13 cellular contexts compared by ENCODE assay signal in genomic region chr7:18895456-18895855, GRCh38.
DNase-seq lines count a peak whose midpoint lies in the region; ATAC-seq and TF ChIP-seq lines count a peak whose summit lies in the region.
"Had no signal": no experiment of that assay in that cellular context is flagged by ENCODE, and none has a peak within 500 bp of the region (broad histone marks: within the 10 kb centered on the region; RNA-seq: fewer than 3 reads in every experiment).

No MANE protein-coding gene starts in this region.

- no peak overlapping the region for H3K27ac Mint-ChIP-seq in stimulated activated effector memory CD8-positive, alpha-beta T cell treated with anti-CD3 and anti-CD28 coated beads, Interleukin-12 subunit alpha, Interleukin-12 subunit beta, amount 100 ng/mL, for 72 hours

- BruUV-seq in HCT116 (replicated peaks; lab: Mats Ljungman, UMichigan) (no TSS peak), OCI-LY7 (replicated peaks; lab: Mats Ljungman, UMichigan) (no TSS peak)

- CTCF ChIA-PET in HCT116 (lab: Charles Lee): no interaction called here
- CTCF ChIA-PET in SK-N-SH (lab: Yijun Ruan, JAX): interaction anchor here (0.7 to 5.5 kb wide), 6 partner anchors 20 to 1520 kb away, joined by 3 to 36 read pairs (median 4); no protein-coding TSS in a partner anchor
- CTCF ChIA-PET in OCI-LY7 (lab: Charles Lee; ENCODE audit: unreplicated experiment): no interaction called here

- no peak for TF ChIP-seq POLR2A in HCT116 (IDR thresholded peaks at IDR 0.05; ENCODE audit: borderline replicate concordance, extremely low read depth, insufficient read depth, insufficient read length)

- peak overlapping the region; percentile 49; the same call in 1 of the 2 replicates for H3K27ac ChIP-seq in HCT116 (ENCODE audit: low read depth, low read length)
- peak overlapping the region; percentile 90 to 100 for H3K27ac ChIP-seq in SK-N-SH (ENCODE audit: low read depth in 2 of 2, low read length in 1 of 2)
- H3K27ac ChIP-seq in OCI-LY7 (ENCODE audit: low read depth, low read length, poor library complexity, severe bottlenecking): no peak overlapping the region
- H3K27ac ChIP-seq: colonic mucosa, heart right ventricle, prostate gland had no signal

- peak; percentile 67; the same call in 1 of the 2 replicates for ATAC-seq in HCT116
- peak; percentile 58 for ATAC-seq in stimulated activated effector memory CD8-positive, alpha-beta T cell treated with anti-CD3 and anti-CD28 coated beads, Interleukin-12 subunit alpha, Interleukin-12 subunit beta, amount 100 ng/mL, for 72 hours
- ATAC-seq: heart right ventricle had no signal

- H3K79me2 ChIP-seq in HCT116 (ENCODE audit: insufficient read depth, low read length) (no peaks in the 10 kb centered on the region), SK-N-SH (ENCODE audit: insufficient read depth) (no peaks in the 10 kb centered on the region), OCI-LY7 (ENCODE audit: insufficient read depth, low read depth, low read length) (no peaks in the 10 kb centered on the region)

- H3K4me3 Mint-ChIP-seq in stimulated activated effector memory CD8-positive, alpha-beta T cell treated with anti-CD3 and anti-CD28 coated beads, Interleukin-12 subunit alpha, Interleukin-12 subunit beta, amount 100 ng/mL, for 72 hours: no peak overlapping the region

- H3K36me3 Mint-ChIP-seq in stimulated activated effector memory CD8-positive, alpha-beta T cell treated with anti-CD3 and anti-CD28 coated beads, Interleukin-12 subunit alpha, Interleukin-12 subunit beta, amount 100 ng/mL, for 72 hours: no peaks in the 10 kb centered on the region

- peak overlapping the region; percentile 98 for H2AFZ ChIP-seq in HCT116 (ENCODE audit: low read depth, low read length, poor library complexity, severe bottlenecking)
- peak overlapping the region; percentile 62 for H2AFZ ChIP-seq in SK-N-SH (ENCODE audit: low read depth)
- no peak overlapping the region for H2AFZ ChIP-seq in OCI-LY7 (ENCODE audit: low read length)

- WGBS in SK-N-SH (ENCODE audit: low lambda C conversion rate): 7% methylated on average over 3 of the region's 3 CpGs

- RAD21 ChIA-PET in HCT116 (lab: Charles Lee; ENCODE audit: low non-redundant PET in 1 of 2, low total read pairs in 2 of 2, uncharacterized antibody in 2 of 2, unreplicated experiment in 2 of 2): no interaction called here

- no peaks in the 10 kb centered on the region for H3K9me2 ChIP-seq in HCT116 (ENCODE audit: insufficient read depth)
- no peaks in the 10 kb centered on the region for H3K9me2 ChIP-seq in SK-N-SH
- no peaks in the 10 kb centered on the region for H3K9me2 ChIP-seq in OCI-LY7 (ENCODE audit: insufficient read depth, low read length)

- TF ChIP-seq RAD21 in HCT116 (IDR thresholded peaks at IDR 0.05; ENCODE audit: low read depth) (no peak), SK-N-SH (IDR thresholded peaks at IDR 0.05; ENCODE audit: low read length) (no peak)

- no peaks in the 10 kb centered on the region for H3K36me3 ChIP-seq in HCT116 (ENCODE audit: control insufficient read depth in 1 of 2, insufficient read depth in 2 of 2, low read length in 2 of 2)
- H3K36me3 ChIP-seq in SK-N-SH (replicated peaks in 1 of 2; ENCODE audit: control insufficient read depth in 1 of 2, insufficient read depth in 2 of 2, low read length in 1 of 2): no peaks in the 10 kb centered on the region
- no peaks in the 10 kb centered on the region for H3K36me3 ChIP-seq in OCI-LY7 (ENCODE audit: insufficient read depth, low read length)
- H3K36me3 ChIP-seq: colonic mucosa, heart right ventricle, prostate gland had no signal

- peak in 1 of 2 experiments; percentile 94; a peak in 2 of 4 replicates for TF ChIP-seq EP300 in SK-N-SH (IDR thresholded peaks at IDR 0.05; ENCODE audit: borderline replicate concordance in 1 of 2, low read depth in 1 of 2, low read length in 1 of 2)

- DNase-seq in HCT116 (ENCODE audit: low read depth, low spot score) (peak; percentile 53), SK-N-SH (no peak), fibroblast of pulmonary artery (ENCODE audit: low read depth) (peak; percentile 55), OCI-LY7 (ENCODE audit: low spot score) (no peak), NCI-H2227 treated with DMSO at 0.1 percent for 48 hours (lab: John Stamatoyannopoulos, UW) (no peak), DMS114 treated with DMSO at 0.1 percent for 48 hours (lab: John Stamatoyannopoulos, UW; ENCODE audit: unreplicated experiment) (no peak)
- DNase-seq in stimulated activated effector memory CD8-positive, alpha-beta T cell treated with anti-CD3 and anti-CD28 coated beads, Interleukin-12 subunit alpha, Interleukin-12 subunit beta, amount 100 ng/mL, for 72 hours (ENCODE audit: low spot score in 2 of 2): no peak
- DNase-seq: colonic mucosa; DND-41; heart right ventricle; SHP77; stimulated activated CD4-positive, alpha-beta T cell treated with anti-CD3 and anti-CD28 coated beads, Interleukin-4, amount 100 ng/mL, for 24 hours had no signal

- intact Hi-C loops in HCT116 (cut with micrococcal nuclease) (no loop called here), OCI-LY7 (cut with micrococcal nuclease; ENCODE audit: unreplicated experiment) (no loop called here)

- POLR2A ChIA-PET in HCT116 (lab: Charles Lee) (no interaction called here), SK-N-SH (lab: Yijun Ruan, JAX) (no interaction called here), OCI-LY7 (lab: Charles Lee) (no interaction called here)

- peak overlapping the region; percentile 6 to 41; a peak in 3 of 4 replicates for H3K4me3 ChIP-seq in HCT116 (replicated peaks in 1 of 2; ENCODE audit: low read depth in 1 of 2, low read length in 2 of 2)
- H3K4me3 ChIP-seq in SK-N-SH (ENCODE audit: low read depth in 2 of 2, low read length in 1 of 2): peak overlapping the region; percentile 26 to 33; a peak in 3 of 4 replicates
- H3K4me3 ChIP-seq in fibroblast of pulmonary artery (replicated peaks; ENCODE audit: low read depth, low read length): no peak overlapping the region
- no peak overlapping the region for H3K4me3 ChIP-seq in OCI-LY7 (ENCODE audit: low read depth, low read length, poor library complexity, severe bottlenecking)
- H3K4me3 ChIP-seq: colonic mucosa, heart right ventricle, prostate gland had no signal

- no peaks in the 10 kb centered on the region for H3K4me1 Mint-ChIP-seq in stimulated activated effector memory CD8-positive, alpha-beta T cell treated with anti-CD3 and anti-CD28 coated beads, Interleukin-12 subunit alpha, Interleukin-12 subunit beta, amount 100 ng/mL, for 72 hours

- TF ChIP-seq CTCF in HCT116 (IDR thresholded peaks at IDR 0.05 in 2 of 3, conservative IDR thresholded peaks at IDR 0.05 in 1 of 3; ENCODE audit: borderline replicate concordance in 1 of 3, insufficient read depth in 1 of 3, low read depth in 2 of 3, low read length in 2 of 3) (no peak), SK-N-SH (IDR thresholded peaks at IDR 0.05) (no peak), fibroblast of pulmonary artery (IDR thresholded peaks at IDR 0.05; ENCODE audit: low read length, missing control alignments) (no peak), OCI-LY7 (conservative IDR thresholded peaks at IDR 0.05; ENCODE audit: low read length) (no peak)

- no peaks in the 10 kb centered on the region for H4K20me1 ChIP-seq in HCT116 (ENCODE audit: insufficient read depth)
- H4K20me1 ChIP-seq in SK-N-SH (ENCODE audit: insufficient read depth): no peaks in the 10 kb centered on the region
- H4K20me1 ChIP-seq in OCI-LY7 (ENCODE audit: insufficient read depth, low read length): no peaks in the 10 kb centered on the region

- H3K4me1 ChIP-seq in HCT116 (ENCODE audit: control insufficient read depth in 1 of 2, insufficient read depth in 2 of 2, low read length in 2 of 2) (peaks cover 10 to 30% of the 10 kb centered on the region in 2 experiments; a peak in 3 of 4 replicates), SK-N-SH (ENCODE audit: control insufficient read depth in 1 of 2, insufficient read depth in 2 of 2, low read depth in 1 of 2, low read length in 1 of 2) (peaks cover 18 to 63% of the 10 kb centered on the region in 2 experiments; a peak in 3 of 4 replicates), OCI-LY7 (ENCODE audit: insufficient read depth, low read length, poor library complexity, severe bottlenecking) (no peaks in the 10 kb centered on the region)
- H3K4me1 ChIP-seq: colonic mucosa, prostate gland had no signal

- H3K27me3 ChIP-seq in HCT116 (ENCODE audit: insufficient read depth, low read length) (no peaks in the 10 kb centered on the region), SK-N-SH (ENCODE audit: insufficient read depth) (no peaks in the 10 kb centered on the region)
- H3K27me3 ChIP-seq: colonic mucosa, heart right ventricle had no signal

- peak overlapping the region; percentile 37 for H3K9ac ChIP-seq in HCT116 (ENCODE audit: low read length)
- H3K9ac ChIP-seq in SK-N-SH: peak overlapping the region; percentile 55; the same call in 1 of the 2 replicates

- no peaks in the 10 kb centered on the region for H3K9me3 ChIP-seq in HCT116 (ENCODE audit: control insufficient read depth in 1 of 2, insufficient read depth in 1 of 2, low read depth in 1 of 2, low read length in 2 of 2)
- no peaks in the 10 kb centered on the region for H3K9me3 ChIP-seq in SK-N-SH
- no peaks in the 10 kb centered on the region for H3K9me3 ChIP-seq in OCI-LY7 (ENCODE audit: low read length)
- H3K9me3 ChIP-seq: colonic mucosa, heart right ventricle, prostate gland had no signal

- peaks cover 27% of the 10 kb centered on the region for H3F3A ChIP-seq in SK-N-SH (replicated peaks; ENCODE audit: insufficient read depth)

- H3K9me3 Mint-ChIP-seq in stimulated activated effector memory CD8-positive, alpha-beta T cell treated with anti-CD3 and anti-CD28 coated beads, Interleukin-12 subunit alpha, Interleukin-12 subunit beta, amount 100 ng/mL, for 72 hours: no peaks in the 10 kb centered on the region

- H3K4me2 ChIP-seq in HCT116 (ENCODE audit: low read length) (peak overlapping the region; percentile 72), SK-N-SH (peak overlapping the region; percentile 62), OCI-LY7 (ENCODE audit: low read length) (no peak overlapping the region)

TF ChIP-seq in HCT116, 20 proteins besides CTCF, POLR2A, EP300 and RAD21 (continues in another document):
- TF ChIP-seq ATF3 (IDR thresholded peaks at IDR 0.05) (no peak), FOSL1 (IDR thresholded peaks at IDR 0.05; ENCODE audit: low read depth) (peak; percentile 97), SP1 (IDR thresholded peaks at IDR 0.05; ENCODE audit: low read depth) (peak; percentile 54), EZH2phosphoT487 (IDR thresholded peaks at IDR 0.05; ENCODE audit: borderline replicate concordance) (no peak)

Comparison
In these comparisons a context has a peak if more than half of its experiments do, and no peak if none do; other contexts are left out.
1. DNase-seq: peak in HCT116 (single experiment) and fibroblast of pulmonary artery (single experiment); none in SK-N-SH (single experiment), stimulated activated effector memory CD8-positive, alpha-beta T cell treated with anti-CD3 and anti-CD28 coated beads, Interleukin-12 subunit alpha, Interleukin-12 subunit beta, amount 100 ng/mL, for 72 hours (0 of 2), OCI-LY7 (single experiment), NCI-H2227 treated with DMSO at 0.1 percent for 48 hours (single experiment) and DMS114 treated with DMSO at 0.1 percent for 48 hours (single experiment).
2. H3K4me3 ChIP-seq: peak in HCT116 (2 of 2) and SK-N-SH (2 of 2); none in fibroblast of pulmonary artery (single experiment) and OCI-LY7 (single experiment).
3. Of the 11 proteins assayed by ChIP-seq in both SK-N-SH and HCT116: peak only in SK-N-SH: MAX, POLR2AphosphoS5, YY1 and ZBTB33; only in HCT116: SIN3A; in both: JUND; in neither: 5.